Comparison of ENCODE assay signal across 23 cellular contexts in the genomic region with DNA sequence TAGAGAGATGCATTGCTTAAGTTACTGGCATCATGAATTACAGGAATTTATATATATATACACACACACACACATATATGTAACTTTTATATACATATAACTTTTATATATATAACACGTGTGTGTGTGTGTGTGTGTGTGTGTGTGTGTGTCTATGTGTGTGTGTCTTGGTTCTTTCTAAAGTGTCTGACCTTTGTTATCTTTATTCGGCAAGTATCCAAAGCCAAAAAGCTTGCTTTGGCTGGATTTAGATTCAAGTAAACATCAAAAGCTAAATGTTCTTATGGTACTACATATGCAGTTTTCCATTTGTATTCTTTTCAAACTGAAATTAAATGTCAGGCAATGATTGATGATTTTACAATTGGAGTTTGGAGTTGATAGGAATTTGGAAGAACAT.
"Had no signal": no experiment of that assay in that cellular context is flagged by ENCODE, and none has a peak within 500 bp of the region (broad histone marks: within the 10 kb centered on the region; RNA-seq: fewer than 3 reads in every experiment).

No MANE protein-coding gene starts in this region.

- ATAC-seq: natural killer cell; psoas muscle; sciatic nerve; stimulated activated effector memory CD8-positive, alpha-beta T cell treated with anti-CD3 and anti-CD28 coated beads, Interleukin-12 subunit alpha, Interleukin-12 subunit beta, amount 100 ng/mL, for 72 hours had no signal

- H3K36me3 ChIP-seq: neural progenitor cell, neutrophil, vagina had no signal

- H3K4me1 ChIP-seq: neural progenitor cell, parathyroid adenoma, psoas muscle, spleen, tibial nerve, vagina had no signal

- FAIRE-seq: islet of Langerhans had no signal

- H3K9me3 ChIP-seq: neutrophil, psoas muscle, vagina had no signal

- H3K27me3 ChIP-seq: neural progenitor cell, neutrophil, spleen, tibial nerve, vagina had no signal

- H3K4me3 ChIP-seq: lung, neural progenitor cell, psoas muscle, skin epidermis, spleen, tibial nerve, vagina had no signal

- H3K27ac ChIP-seq: neural progenitor cell, neutrophil, parathyroid adenoma, psoas muscle, skin epidermis, spleen, tibial nerve, vagina had no signal

- DNase-seq: hypothalamus; immature natural killer cell; kidney; mesendoderm; naive B cell; natural killer cell; nephron progenitor cell; occipital lobe; psoas muscle; spleen; stimulated activated CD4-positive, alpha-beta T cell treated with anti-CD3 and anti-CD28 coated beads, Interleukin-4, amount 100 ng/mL, for 24 hours; stimulated activated naive CD4-positive, alpha-beta T cell; substantia nigra had no signal
